Comparison of ENCODE assay signal across 30 cellular contexts in genomic region chr1:204678721-204679455, GRCh38. TPM values are rescaled to one million over a fixed set of nuclear protein-coding genes. Genes with fewer than 3 reads are reported as not detected.
"Had no signal": no experiment of that assay in that cellular context is flagged by ENCODE, and none has a peak within 500 bp of the region (broad histone marks: within the 10 kb centered on the region; RNA-seq: fewer than 3 reads in every experiment).

No MANE protein-coding gene starts in this region.

- H3K36me3 Mint-ChIP-seq: activated naive CD4-positive, alpha-beta T cell treated with anti-CD3 and anti-CD28 coated beads, Interleukin-2, amount 50 U/mL, for 72 hours; naive B cell; WTC11 had no signal

- H3K36me3 ChIP-seq: cardiac muscle cell, gastroesophageal sphincter, spleen, tibial nerve had no signal

- DNase-seq: activated CD4-positive, alpha-beta T cell treated with anti-CD3 and anti-CD28 coated beads for 1 hour; activated CD4-positive, alpha-beta T cell treated with anti-CD3 and anti-CD28 coated beads, Interleukin-2, amount 50 U/mL, for 1 hour; activated CD8-positive, alpha-beta T cell treated with anti-CD3 and anti-CD28 coated beads, Interleukin-2, amount 10 ng/mL, durations not matched to agents 7 days and 5 days; activated naive CD4-positive, alpha-beta T cell; activated T-cell treated with anti-CD3 and anti-CD28 coated beads for 4 hours; activated T-cell treated with anti-CD3 and anti-CD28 coated beads, Interleukin-2, amount 50 U/mL, for 72 hours; anterior cingulate cortex; body of pancreas; dorsolateral prefrontal cortex; effector memory CD8-positive, alpha-beta T cell; head of caudate nucleus; hippocampal formation; left cardiac atrium; naive B cell; nucleus accumbens; right cardiac atrium; spleen; stimulated activated naive CD4-positive, alpha-beta T cell treated with Interleukin-2 at 50 U/mL for 16 hours; T1000 had no signal

- H3K4me3 ChIP-seq: body of pancreas, cardiac muscle cell, coronary artery, dorsolateral prefrontal cortex, gastroesophageal sphincter, spleen, tibial nerve had no signal

- H3K9me3 ChIP-seq: body of pancreas, gastroesophageal sphincter, spleen, tibial nerve had no signal

- H3K27ac Mint-ChIP-seq: activated CD8-positive, alpha-beta T cell treated with anti-CD3 and anti-CD28 coated beads, Interleukin-2, amount 10 ng/mL, durations not matched to agents 7 days and 5 days; activated naive CD4-positive, alpha-beta T cell treated with anti-CD3 and anti-CD28 coated beads, Interleukin-2, amount 50 U/mL, for 72 hours; activated T-cell treated with anti-CD3 and anti-CD28 coated beads, Interleukin-2, amount 50 U/mL, for 72 hours; effector memory CD8-positive, alpha-beta T cell; T-helper 1 cell treated with Interleukin-12 subunit alpha and Interleukin-12 subunit beta and Interleukin-4 antibody, amounts not matched to agents 30 μg/mL and 1 μg/mL, for 36 hours; WTC11 had no signal

- H3K27ac ChIP-seq: body of pancreas, cardiac muscle cell, coronary artery, gastroesophageal sphincter, spleen, tibial nerve had no signal

- H3K9me3 Mint-ChIP-seq: activated naive CD4-positive, alpha-beta T cell treated with anti-CD3 and anti-CD28 coated beads, Interleukin-2, amount 50 U/mL, for 72 hours; activated T-cell treated with anti-CD3 and anti-CD28 coated beads, Interleukin-2, amount 50 U/mL, for 72 hours; effector memory CD8-positive, alpha-beta T cell; T-helper 1 cell treated with Interleukin-12 subunit alpha and Interleukin-12 subunit beta and Interleukin-4 antibody, amounts not matched to agents 30 μg/mL and 1 μg/mL, for 36 hours; WTC11 had no signal

- H3K27me3 ChIP-seq: body of pancreas, dorsolateral prefrontal cortex, gastroesophageal sphincter, tibial nerve had no signal

- H3K4me3 Mint-ChIP-seq: activated CD8-positive, alpha-beta T cell treated with anti-CD3 and anti-CD28 coated beads, Interleukin-2, amount 10 ng/mL, durations not matched to agents 7 days and 5 days; activated T-cell treated with anti-CD3 and anti-CD28 coated beads, Interleukin-2, amount 50 U/mL, for 72 hours; effector memory CD8-positive, alpha-beta T cell; T-helper 1 cell treated with Interleukin-12 subunit alpha and Interleukin-12 subunit beta and Interleukin-4 antibody, amounts not matched to agents 30 μg/mL and 1 μg/mL, for 36 hours; WTC11 had no signal

RNA-seq across cellular contexts. Expression of gene LRRN2, which starts 6.7 kb away (rescaled TPM):
- total RNA-seq: activated CD8-positive, alpha-beta T cell treated with anti-CD3 and anti-CD28 coated beads, Interleukin-2, amount 10 ng/mL, durations not matched to agents 7 days and 5 days; activated naive CD4-positive, alpha-beta T cell treated with anti-CD3 and anti-CD28 coated beads, Interleukin-2, amount 50 U/mL, for 72 hours; activated T-cell treated with anti-CD3 and anti-CD28 coated beads, Interleukin-2, amount 50 U/mL, for 72 hours; endothelial cell of umbilical vein; fibroblast of lung; pulmonary artery endothelial cell had no signal
- polyA plus RNA-seq: endothelial cell of umbilical vein, fibroblast of lung, keratinocyte had no signal
